In the genomic region with DNA sequence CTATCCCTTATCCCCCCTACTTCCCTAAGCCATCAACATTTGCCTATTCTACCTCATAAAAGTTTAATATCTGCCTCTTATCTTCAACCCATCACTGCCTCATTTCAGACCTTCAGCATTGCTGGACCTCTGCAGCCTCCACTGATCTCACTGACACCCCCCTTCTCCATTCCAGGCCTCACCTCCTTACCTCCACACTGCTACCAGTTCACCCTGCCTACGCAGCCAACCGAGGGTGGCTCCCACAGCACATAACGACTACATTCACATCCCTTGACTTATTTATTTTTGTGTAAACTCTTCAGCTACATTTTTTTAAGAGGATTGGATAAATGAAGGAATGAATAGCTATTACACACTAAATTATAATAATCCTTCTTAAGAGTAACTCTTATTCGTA, we compare ENCODE assay signal across 22 cellular contexts. TPM values are rescaled to one million over a fixed set of nuclear protein-coding genes. Genes with fewer than 3 reads are reported as not detected.
DNase-seq lines count a peak whose midpoint lies in the region; ATAC-seq and TF ChIP-seq lines count a peak whose summit lies in the region.
"Had no signal": no experiment of that assay in that cellular context is flagged by ENCODE, and none has a peak within 500 bp of the region (broad histone marks: within the 10 kb centered on the region; RNA-seq: fewer than 3 reads in every experiment).

No MANE protein-coding gene starts in this region.

- no peaks in the 10 kb centered on the region for H3K36me3 ChIP-seq in ACC112 (ENCODE audit: insufficient read depth, low read length)
- H3K36me3 ChIP-seq in HUES48 (ENCODE audit: control insufficient read depth, insufficient read depth, low read length), result peaks cover 18% of the 10 kb centered on the region
- no peaks in the 10 kb centered on the region for H3K36me3 ChIP-seq in mucosa of stomach (ENCODE audit: control insufficient read depth, insufficient read depth, low read length)

- H3K27ac Mint-ChIP-seq in chondrocyte (ENCODE audit: unreplicated experiment), result peak overlapping the region; percentile 71

- H3K27ac ChIP-seq in ACC112 (ENCODE audit: low read depth, low read length) (no peak overlapping the region), HUES48 (ENCODE audit: low read depth, low read length) (no peak overlapping the region)
- H3K27ac ChIP-seq: BLaER1 treated with 17β-estradiol and CSF1 and Interleukin-3, amounts not matched to agents 10 nM and 100 nM; HL-60; SJSA1 had no signal

- no peaks in the 10 kb centered on the region for H3K9me3 ChIP-seq in HUES48 (ENCODE audit: control insufficient read depth, insufficient read depth, low read length)
- no peaks in the 10 kb centered on the region for H3K9me3 ChIP-seq in mucosa of stomach (ENCODE audit: control insufficient read depth, low read length)
- H3K9me3 ChIP-seq: SJSA1 had no signal

- ATAC-seq in HG03520 (IDR thresholded peaks at IDR 0.05; ENCODE audit: unreplicated experiment), result no peak
- ATAC-seq: GM12878, PC-3 had no signal

- peaks cover 7% of the 10 kb centered on the region for H3K36me3 Mint-ChIP-seq in chondrocyte (ENCODE audit: low read depth)

- H3K9ac ChIP-seq in HUES48 (ENCODE audit: low read depth, low read length) (peak overlapping the region; percentile 62; the same call in 1 of the 2 replicates), mucosa of stomach (ENCODE audit: low read length) (peak overlapping the region; percentile 1)
- H3K9ac ChIP-seq: BLaER1 treated with 17β-estradiol and CSF1 and Interleukin-3, amounts not matched to agents 10 nM and 100 nM had no signal

- DNase-seq in chondrocyte (ENCODE audit: low spot score), result no peak
- no peak for DNase-seq in GM20000 (ENCODE audit: low spot score)
- no peak for DNase-seq in HuH-7.5 (ENCODE audit: low spot score)
- DNase-seq in NCI-H128 (lab: John Stamatoyannopoulos, UW; ENCODE audit: unreplicated experiment), result no peak
- DNase-seq: DND-41, GDM1, GM23248, HFFc6, KG1, NCI-H146, NCI-H2081, NCI-H510A, NCI-H774, PC-3 had no signal

- H3K9me3 Mint-ChIP-seq in chondrocyte (ENCODE audit: low read depth), result no peaks in the 10 kb centered on the region
- H3K9me3 Mint-ChIP-seq: HFFc6 had no signal

- TF ChIP-seq CTCF in chondrocyte (IDR thresholded peaks at IDR 0.05) (no peak), GM20000 (IDR thresholded peaks at IDR 0.05; ENCODE audit: extremely low read depth, missing control alignments) (no peak)

- H3K27me3 Mint-ChIP-seq in chondrocyte (ENCODE audit: low read depth), result no peaks in the 10 kb centered on the region

- H3K27me3 ChIP-seq in ACC112 (ENCODE audit: insufficient read depth, low read length) (no peaks in the 10 kb centered on the region), HUES48 (ENCODE audit: control insufficient read depth, insufficient read depth, low read length) (no peaks in the 10 kb centered on the region), mucosa of stomach (ENCODE audit: control insufficient read depth, insufficient read depth, low read length) (no peaks in the 10 kb centered on the region)
- H3K27me3 ChIP-seq: BLaER1 treated with 17β-estradiol and CSF1 and Interleukin-3, amounts not matched to agents 10 nM and 100 nM; SJSA1 had no signal

- peaks cover 35% of the 10 kb centered on the region for H3K79me2 ChIP-seq in ACC112 (ENCODE audit: control insufficient read depth, insufficient read depth, low read length, unreplicated experiment)

- H3K4me1 ChIP-seq in ACC112 (ENCODE audit: control insufficient read depth, insufficient read depth, low read length, unreplicated experiment) (peaks cover 18% of the 10 kb centered on the region), HUES48 (ENCODE audit: control insufficient read depth, insufficient read depth, low read length) (peaks cover 26% of the 10 kb centered on the region), mucosa of stomach (ENCODE audit: control insufficient read depth, insufficient read depth, low read length) (peaks cover 7% of the 10 kb centered on the region)

- no peak overlapping the region for H3K4me3 Mint-ChIP-seq in chondrocyte (ENCODE audit: unreplicated experiment)

- peak overlapping the region; percentile 14 for H2AFZ ChIP-seq in ACC112 (ENCODE audit: low read length, unreplicated experiment)

- peaks cover 19% of the 10 kb centered on the region for H3K4me1 Mint-ChIP-seq in chondrocyte (ENCODE audit: low read depth)

- H3K4me3 ChIP-seq in ACC112 (ENCODE audit: low read depth, low read length) (no peak overlapping the region), HUES48 (ENCODE audit: low read depth, low read length) (0 out of 2 replicates have a peak overlapping the region, but pooled peaks have one; percentile 43), mucosa of stomach (ENCODE audit: low read length) (no peak overlapping the region)
- H3K4me3 ChIP-seq: BLaER1 treated with 17β-estradiol and CSF1 and Interleukin-3, amounts not matched to agents 10 nM and 100 nM; GM12878; SJSA1 had no signal

RNA-seq across cellular contexts. Expression of a gene that starts 14.2 kb away (rescaled TPM):
- total RNA-seq in chondrocyte, result 41.7 to 49.7 TPM (median 46.9 TPM) in 3 replicates
